In the genomic region with DNA sequence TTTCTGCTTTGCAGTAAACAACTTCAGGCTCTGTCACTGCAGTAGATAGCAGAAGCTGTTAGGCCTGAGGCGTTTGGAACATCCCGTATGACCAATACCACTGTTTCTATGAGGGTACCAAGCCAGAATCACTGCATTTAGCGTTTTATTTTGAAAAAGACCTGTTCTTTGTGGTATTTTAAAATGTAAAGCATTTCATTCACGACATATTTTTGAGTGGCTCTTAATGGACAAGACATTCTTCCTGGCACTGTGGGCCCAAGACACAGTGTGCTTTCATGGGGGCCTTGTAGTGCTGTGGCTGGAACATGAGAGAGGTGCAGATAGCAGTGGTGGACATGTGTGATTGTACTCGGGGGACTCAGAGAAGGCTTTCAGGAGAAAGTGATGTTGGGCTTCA, we compare ENCODE assay signal across 23 cellular contexts.
"Had no signal": no experiment of that assay in that cellular context is flagged by ENCODE, and none has a peak within 500 bp of the region (broad histone marks: within the 10 kb centered on the region; RNA-seq: fewer than 3 reads in every experiment).

No MANE protein-coding gene starts in this region.

- H3K27ac ChIP-seq: epithelial cell of prostate, foreskin keratinocyte, sigmoid colon, transverse colon, vagina had no signal

- ATAC-seq: activated CD8-positive, alpha-beta memory T cell treated with anti-CD3 and anti-CD28 coated beads, Interleukin-2, amount 10 ng/mL, durations not matched to agents 7 days and 5 days; activated naive CD8-positive, alpha-beta T cell treated with anti-CD3 and anti-CD28 coated beads, Interleukin-2, amount 50 U/mL, for 24 hours; effector memory CD8-positive, alpha-beta T cell; foreskin keratinocyte; left cardiac atrium; natural killer cell had no signal

- H3K27me3 ChIP-seq: foreskin keratinocyte, sigmoid colon, transverse colon, vagina had no signal

- H3K4me1 ChIP-seq: foreskin keratinocyte, transverse colon, vagina had no signal

- H3K4me3 ChIP-seq: sigmoid colon, transverse colon, vagina had no signal

- FAIRE-seq: islet of Langerhans had no signal

- H3K4me3 Mint-ChIP-seq: activated CD8-positive, alpha-beta memory T cell treated with anti-CD3 and anti-CD28 coated beads, Interleukin-2, amount 10 ng/mL, durations not matched to agents 7 days and 5 days; activated naive CD4-positive, alpha-beta T cell treated with anti-CD3 and anti-CD28 coated beads, Interleukin-2, amount 10 ng/mL, durations not matched to agents 7 days and 5 days; activated naive CD8-positive, alpha-beta T cell treated with anti-CD3 and anti-CD28 coated beads, Interleukin-2, amount 50 U/mL, for 24 hours; brain; effector memory CD8-positive, alpha-beta T cell; natural killer cell had no signal

- H3K4me1 Mint-ChIP-seq: activated naive CD4-positive, alpha-beta T cell treated with anti-CD3 and anti-CD28 coated beads, Interleukin-2, amount 10 ng/mL, durations not matched to agents 7 days and 5 days; brain had no signal

- H3K9me3 Mint-ChIP-seq: activated naive CD4-positive, alpha-beta T cell treated with anti-CD3 and anti-CD28 coated beads, Interleukin-2, amount 10 ng/mL, durations not matched to agents 7 days and 5 days; activated naive CD8-positive, alpha-beta T cell treated with anti-CD3 and anti-CD28 coated beads, Interleukin-2, amount 50 U/mL, for 24 hours; activated T-helper 2 cell treated with anti-CD3 and anti-CD28 coated beads, Interferon-gamma antibody, Interleukin-2, Interleukin-4, amounts not matched to agents 10 μg/mL and 5 μg/mL and 100 μg/mL, durations not matched to agents 14 hours and 24 hours and 36 hours; brain; effector memory CD8-positive, alpha-beta T cell; natural killer cell had no signal

- H3K9me3 ChIP-seq: sigmoid colon, transverse colon, vagina had no signal

- H3K27me3 Mint-ChIP-seq: activated CD8-positive, alpha-beta memory T cell treated with anti-CD3 and anti-CD28 coated beads, Interleukin-2, amount 10 ng/mL, durations not matched to agents 7 days and 5 days; activated naive CD4-positive, alpha-beta T cell treated with anti-CD3 and anti-CD28 coated beads, Interleukin-2, amount 10 ng/mL, durations not matched to agents 7 days and 5 days; activated naive CD8-positive, alpha-beta T cell treated with anti-CD3 and anti-CD28 coated beads, Interleukin-2, amount 50 U/mL, for 24 hours; brain; effector memory CD8-positive, alpha-beta T cell had no signal

- H3K27ac Mint-ChIP-seq: activated CD8-positive, alpha-beta memory T cell treated with anti-CD3 and anti-CD28 coated beads, Interleukin-2, amount 10 ng/mL, durations not matched to agents 7 days and 5 days; activated naive CD4-positive, alpha-beta T cell treated with anti-CD3 and anti-CD28 coated beads, Interleukin-2, amount 10 ng/mL, durations not matched to agents 7 days and 5 days; activated naive CD8-positive, alpha-beta T cell treated with anti-CD3 and anti-CD28 coated beads, Interleukin-2, amount 50 U/mL, for 24 hours; activated T-helper 2 cell treated with anti-CD3 and anti-CD28 coated beads, Interferon-gamma antibody, Interleukin-2, Interleukin-4, amounts not matched to agents 10 μg/mL and 5 μg/mL and 100 μg/mL, durations not matched to agents 14 hours and 24 hours and 36 hours had no signal

- DNase-seq: activated CD4-positive, alpha-beta T cell treated with anti-CD3 and anti-CD28 coated beads, Interleukin-2, amount 50 U/mL, for 1 hour; activated CD8-positive, alpha-beta memory T cell treated with anti-CD3 and anti-CD28 coated beads, Interleukin-2, amount 10 ng/mL, durations not matched to agents 7 days and 5 days; activated naive CD4-positive, alpha-beta T cell treated with anti-CD3 and anti-CD28 coated beads, Interleukin-2, amount 10 ng/mL, durations not matched to agents 7 days and 5 days; activated naive CD8-positive, alpha-beta T cell treated with anti-CD3 and anti-CD28 coated beads, Interleukin-2, amount 50 U/mL, for 24 hours; activated T-cell treated with anti-CD3 and anti-CD28 coated beads, Interleukin-2, amount 50 U/mL, for 1 hour; anterior cingulate cortex; caudate nucleus; effector memory CD8-positive, alpha-beta T cell; foreskin keratinocyte; hippocampal formation; left cardiac atrium; mesendoderm; natural killer cell; nucleus accumbens; sigmoid colon; stimulated activated CD4-positive, alpha-beta T cell treated with anti-CD3 and anti-CD28 coated beads, Interleukin-4, amount 100 ng/mL, for 4 hours; stimulated activated naive CD4-positive, alpha-beta T cell; transverse colon had no signal
